30 cellular contexts compared by ENCODE assay signal in genomic region chr4:168021666-168022065, GRCh38.
DNase-seq lines count a peak whose midpoint lies in the region; ATAC-seq and TF ChIP-seq lines count a peak whose summit lies in the region.
"Had no signal": no experiment of that assay in that cellular context is flagged by ENCODE, and none has a peak within 500 bp of the region (broad histone marks: within the 10 kb centered on the region; RNA-seq: fewer than 3 reads in every experiment).

No MANE protein-coding gene starts in this region.

- no peaks in the 10 kb centered on the region for H3K79me1 ChIP-seq in trophoblast cell (ENCODE audit: low read length)

- CTCF ChIA-PET in CD8-positive, alpha-beta memory T cell (lab: Charles Lee) = no interaction called here

- H4K91ac ChIP-seq in trophoblast cell (ENCODE audit: low read depth, low read length) = no peak overlapping the region

- H3K4me1 ChIP-seq in trophoblast cell (ENCODE audit: control insufficient read depth in 1 of 2, insufficient read depth in 2 of 2, low read length in 2 of 2) = no peaks in the 10 kb centered on the region
- no peaks in the 10 kb centered on the region for H3K4me1 ChIP-seq in CD8-positive, alpha-beta memory T cell (ENCODE audit: insufficient read depth, low read length)
- H3K4me1 ChIP-seq: heart right ventricle, right atrium auricular region had no signal

- H3K9ac ChIP-seq in trophoblast cell (ENCODE audit: low read length) = no peak overlapping the region

- peaks cover 0 to 2% of the 10 kb centered on the region in 2 experiments for H3K36me3 ChIP-seq in trophoblast cell (ENCODE audit: control insufficient read depth in 1 of 2, insufficient read depth in 2 of 2, low read length in 2 of 2)
- H3K36me3 ChIP-seq in CD8-positive, alpha-beta memory T cell (ENCODE audit: insufficient read depth, low read length) = no peaks in the 10 kb centered on the region
- H3K36me3 ChIP-seq: heart right ventricle, right atrium auricular region had no signal

- no peak overlapping the region for H4K12ac ChIP-seq in trophoblast cell (ENCODE audit: low read depth, low read length)

- H3K9me3 ChIP-seq in trophoblast cell (ENCODE audit: insufficient read depth, low read depth, low read length) = no peaks in the 10 kb centered on the region
- H3K9me3 ChIP-seq in CD8-positive, alpha-beta memory T cell (ENCODE audit: low read length) = no peaks in the 10 kb centered on the region
- H3K9me3 ChIP-seq: right atrium auricular region had no signal

- H3K9me3 Mint-ChIP-seq in HFFc6 = peaks cover 11% of the 10 kb centered on the region
- peaks cover 0 to 7% (median 2%) of the 10 kb centered on the region in 5 donors for H3K9me3 Mint-ChIP-seq in CD8-positive, alpha-beta memory T cell

- H3K14ac ChIP-seq in trophoblast cell (ENCODE audit: low read length) = no peak overlapping the region

- H3K27ac ChIP-seq in epithelial cell of prostate = no peak overlapping the region
- no peak overlapping the region for H3K27ac ChIP-seq in trophoblast cell (ENCODE audit: low read depth, low read length)
- H3K27ac ChIP-seq in CD8-positive, alpha-beta memory T cell (ENCODE audit: low read depth, low read length) = no peak overlapping the region
- H3K27ac ChIP-seq: heart right ventricle, right atrium auricular region had no signal

- no peak overlapping the region for H2BK120ac ChIP-seq in trophoblast cell (ENCODE audit: insufficient read depth, low read length, poor library complexity)

- no peak overlapping the region for H3K27ac Mint-ChIP-seq in HFFc6
- no peak overlapping the region for H3K27ac Mint-ChIP-seq in CD8-positive, alpha-beta memory T cell
- H3K27ac Mint-ChIP-seq: activated CD8-positive, alpha-beta memory T cell treated with anti-CD3 and anti-CD28 coated beads, Interleukin-2, amount 10 ng/mL, durations not matched to agents 7 days and 5 days; activated naive CD4-positive, alpha-beta T cell treated with anti-CD3 and anti-CD28 coated beads for 36 hours; activated T-cell treated with anti-CD3 and anti-CD28 coated beads, Interleukin-2, amount 50 U/mL, for 72 hours; CD14-positive monocyte; naive thymus-derived CD8-positive, alpha-beta T cell; stimulated activated naive CD8-positive, alpha-beta T cell treated with anti-CD3 and anti-CD28 coated beads, Interleukin-15, Interleukin-2, amounts not matched to agents 100 ng/mL and 50 ng/mL, for 24 hours; T-helper 2 cell treated with Interferon-gamma antibody and Interleukin-4, amounts not matched to agents 5 μg/mL and 100 μg/mL, for 36 hours had no signal

- DNase-seq in HFFc6 (peak; percentile 20), NCI-H226 (peak; percentile 53), epithelial cell of prostate (ENCODE audit: low read depth, low spot score) (peak; percentile 29), trophoblast cell (peak; percentile 38 to 90)
- no peak for DNase-seq in stimulated activated CD4-positive, alpha-beta T cell treated with anti-CD3 and anti-CD28 coated beads, Interleukin-1b, Interleukin-23, amount 100 ng/mL, for 48 hours
- DNase-seq in CD8-positive, alpha-beta memory T cell = no peak
- DNase-seq: activated CD4-positive, alpha-beta T cell treated with anti-CD3 and anti-CD28 coated beads, Interleukin-2, amount 50 U/mL, for 1 hour; activated CD8-positive, alpha-beta memory T cell treated with anti-CD3 and anti-CD28 coated beads, Interleukin-2, amount 10 ng/mL, durations not matched to agents 7 days and 5 days; activated naive CD4-positive, alpha-beta T cell treated with anti-CD3 and anti-CD28 coated beads for 36 hours; activated T-cell treated with anti-CD3 and anti-CD28 coated beads, Interleukin-2, amount 50 U/mL, for 72 hours; amygdala; central memory CD4-positive, alpha-beta T cell; dermis blood vessel endothelial cell; DMS153; heart right ventricle; Kasumi-1; left colon; mesendoderm; naive thymus-derived CD8-positive, alpha-beta T cell; NCI-H1048; NCI-H187 treated with DMSO at 0.1 percent for 48 hours; NCI-H774; stimulated activated CD4-positive, alpha-beta T cell treated with anti-CD3 and anti-CD28 coated beads, Interleukin-12 subunit alpha, Interleukin-12 subunit beta, amount 100 ng/mL, for 4 hours had no signal

- H3K4ac ChIP-seq in trophoblast cell (ENCODE audit: low read depth, low read length) = no peak overlapping the region

- H3K4me3 ChIP-seq in trophoblast cell (ENCODE audit: low read depth, low read length) = no peak overlapping the region
- no peak overlapping the region for H3K4me3 ChIP-seq in CD8-positive, alpha-beta memory T cell (ENCODE audit: low read length)
- H3K4me3 ChIP-seq: GM12878, heart right ventricle, right atrium auricular region had no signal

- peaks cover 53% of the 10 kb centered on the region for H3K4me1 Mint-ChIP-seq in HFFc6 (ENCODE audit: low read depth)
- H3K4me1 Mint-ChIP-seq in CD8-positive, alpha-beta memory T cell = no peaks in the 10 kb centered on the region
- H3K4me1 Mint-ChIP-seq: activated CD8-positive, alpha-beta memory T cell treated with anti-CD3 and anti-CD28 coated beads, Interleukin-2, amount 10 ng/mL, durations not matched to agents 7 days and 5 days; CD14-positive monocyte; naive thymus-derived CD8-positive, alpha-beta T cell had no signal

- no peak overlapping the region for H3K18ac ChIP-seq in trophoblast cell (ENCODE audit: low read length)

- no peak overlapping the region for H2AK5ac ChIP-seq in trophoblast cell (ENCODE audit: low read length)

- H4K8ac ChIP-seq in trophoblast cell (ENCODE audit: low read depth, low read length) = no peak overlapping the region

- H3K4me3 Mint-ChIP-seq in HFFc6 = no peak overlapping the region
- H3K4me3 Mint-ChIP-seq in CD8-positive, alpha-beta memory T cell = no peak overlapping the region
- H3K4me3 Mint-ChIP-seq: activated CD8-positive, alpha-beta memory T cell treated with anti-CD3 and anti-CD28 coated beads, Interleukin-2, amount 10 ng/mL, durations not matched to agents 7 days and 5 days; activated naive CD4-positive, alpha-beta T cell treated with anti-CD3 and anti-CD28 coated beads for 36 hours; activated T-cell treated with anti-CD3 and anti-CD28 coated beads, Interleukin-2, amount 50 U/mL, for 72 hours; CD14-positive monocyte; naive thymus-derived CD8-positive, alpha-beta T cell; stimulated activated naive CD8-positive, alpha-beta T cell treated with anti-CD3 and anti-CD28 coated beads, Interleukin-15, Interleukin-2, amounts not matched to agents 100 ng/mL and 50 ng/mL, for 24 hours; T-helper 2 cell treated with Interferon-gamma antibody and Interleukin-4, amounts not matched to agents 5 μg/mL and 100 μg/mL, for 36 hours had no signal

- TF ChIP-seq CTCF in HFFc6 (IDR thresholded peaks at IDR 0.05) = no peak

- no peak overlapping the region for H2AFZ ChIP-seq in trophoblast cell (ENCODE audit: insufficient read depth, low read length, poor library complexity)

- H2BK12ac ChIP-seq in trophoblast cell (ENCODE audit: low read length) = no peak overlapping the region

- H3K79me2 ChIP-seq in trophoblast cell (ENCODE audit: control insufficient read depth, insufficient read depth, low read length, poor library complexity) = no peaks in the 10 kb centered on the region

- H3K36me3 Mint-ChIP-seq in HFFc6 (ENCODE audit: low read depth) = peaks cover 12% of the 10 kb centered on the region
- no peaks in the 10 kb centered on the region for H3K36me3 Mint-ChIP-seq in CD8-positive, alpha-beta memory T cell
- H3K36me3 Mint-ChIP-seq: activated CD8-positive, alpha-beta memory T cell treated with anti-CD3 and anti-CD28 coated beads, Interleukin-2, amount 10 ng/mL, durations not matched to agents 7 days and 5 days; CD14-positive monocyte had no signal

- no peak overlapping the region for H3K23ac ChIP-seq in trophoblast cell (ENCODE audit: low read length)

- no CpG with 5 or more reads among the region's 1 CpG for WGBS in trophoblast cell (ENCODE audit: extremely low coverage, insufficient coverage, insufficient read length)

- POLR2A ChIA-PET in CD8-positive, alpha-beta memory T cell (lab: Charles Lee) = no interaction called here

- no peaks in the 10 kb centered on the region for H3K27me3 ChIP-seq in trophoblast cell (ENCODE audit: insufficient read depth, low read length)
- no peaks in the 10 kb centered on the region for H3K27me3 ChIP-seq in CD8-positive, alpha-beta memory T cell (ENCODE audit: insufficient read depth, low read length, poor library complexity, severe bottlenecking)
- H3K27me3 ChIP-seq: heart right ventricle, right atrium auricular region had no signal

- ATAC-seq in GM21367 (IDR thresholded peaks at IDR 0.05; ENCODE audit: unreplicated experiment) (no peak), GM18511 (IDR thresholded peaks at IDR 0.05; ENCODE audit: unreplicated experiment) (no peak)
- ATAC-seq: activated CD8-positive, alpha-beta memory T cell treated with anti-CD3 and anti-CD28 coated beads, Interleukin-2, amount 10 ng/mL, durations not matched to agents 7 days and 5 days; activated T-cell treated with anti-CD3 and anti-CD28 coated beads, Interleukin-2, amount 50 U/mL, for 72 hours; GM12878; heart right ventricle; left colon; naive thymus-derived CD8-positive, alpha-beta T cell had no signal

- H2BK5ac ChIP-seq in trophoblast cell (ENCODE audit: low read depth, low read length, poor library complexity) = no peak overlapping the region

- no peaks in the 10 kb centered on the region; the same call in 1 of the 2 replicates for H3K27me3 Mint-ChIP-seq in HFFc6 (ENCODE audit: insufficient read depth)
- H3K27me3 Mint-ChIP-seq in CD8-positive, alpha-beta memory T cell = no peaks in the 10 kb centered on the region
- H3K27me3 Mint-ChIP-seq: activated CD8-positive, alpha-beta memory T cell treated with anti-CD3 and anti-CD28 coated beads, Interleukin-2, amount 10 ng/mL, durations not matched to agents 7 days and 5 days; stimulated activated naive CD8-positive, alpha-beta T cell treated with anti-CD3 and anti-CD28 coated beads, Interleukin-15, Interleukin-2, amounts not matched to agents 100 ng/mL and 50 ng/mL, for 24 hours had no signal

- no peak overlapping the region for H3K4me2 ChIP-seq in trophoblast cell (ENCODE audit: low read length)

Comparison
In these comparisons a context has a peak if more than half of its experiments do, and no peak if none do; other contexts are left out.
1. DNase-seq: peak in HFFc6 (single experiment), NCI-H226 (single experiment), epithelial cell of prostate (single experiment) and trophoblast cell (2 of 2); none in stimulated activated CD4-positive, alpha-beta T cell treated with anti-CD3 and anti-CD28 coated beads, Interleukin-1b, Interleukin-23, amount 100 ng/mL, for 48 hours (single experiment) and CD8-positive, alpha-beta memory T cell (0 of 5).